In genomic region chr4:148052448-148052847, GRCh38 we compare ENCODE assay signal across 12 cellular contexts.
DNase-seq lines count a peak whose midpoint lies in the region; ATAC-seq and TF ChIP-seq lines count a peak whose summit lies in the region.
"Had no signal": no experiment of that assay in that cellular context is flagged by ENCODE, and none has a peak within 500 bp of the region (broad histone marks: within the 10 kb centered on the region; RNA-seq: fewer than 3 reads in every experiment).

No MANE protein-coding gene starts in this region.

- peak in 4 of 6 experiments; percentile 1 to 81 (median 77) for DNase-seq in stimulated activated naive CD4-positive, alpha-beta T cell (lab: John Stamatoyannopoulos, UW)
- DNase-seq in stimulated activated naive CD4-positive, alpha-beta T cell treated with Interleukin-2 at 50 U/mL for 16 hours (lab: John Stamatoyannopoulos, UW): no peak
- DNase-seq in WERI-Rb-1 (no peak), right atrium auricular region (ENCODE audit: low spot score) (no peak), ACHN (no peak), GM13977 (ENCODE audit: low spot score) (no peak), HK-2 (ENCODE audit: unreplicated experiment) (no peak)
- DNase-seq: activated B cell treated with CpG ODN at 0.5 μM for 24 hours, aorta, Caco-2 had no signal

- no peaks in the 10 kb centered on the region for H3K9me3 ChIP-seq in WERI-Rb-1 (ENCODE audit: severe bottlenecking)
- no peaks in the 10 kb centered on the region for H3K9me3 ChIP-seq in right atrium auricular region
- H3K9me3 ChIP-seq: Caco-2 had no signal

- TF ChIP-seq CTCF in WERI-Rb-1 (IDR thresholded peaks at IDR 0.05; ENCODE audit: low read depth, low read length) (no peak), right atrium auricular region (IDR thresholded peaks at IDR 0.05) (no peak), GM13977 (IDR thresholded peaks at IDR 0.05; ENCODE audit: extremely low read depth, insufficient read depth, missing control alignments) (no peak)

- ATAC-seq in HG02798 (IDR thresholded peaks at IDR 0.05; ENCODE audit: poor library complexity, unreplicated experiment): no peak
- ATAC-seq: sciatic nerve had no signal

- H3K4me1 ChIP-seq in right atrium auricular region: peaks cover 0 to 62% of the 10 kb centered on the region in 2 donors
- H3K4me1 ChIP-seq: Caco-2 had no signal

- H3K27me3 ChIP-seq in WERI-Rb-1 (ENCODE audit: insufficient read depth, low read depth, severe bottlenecking) (no peaks in the 10 kb centered on the region), right atrium auricular region (no peaks in the 10 kb centered on the region)

- in situ Hi-C loops in ACHN (cut with HindIII; ENCODE audit: low pct_ligation_motif_present, low pct_unique_long_range_greater_than_20kb, low sequenced_read_pairs) (no loop called here), GM13977 (cut with MboI; ENCODE audit: low pct_unique_long_range_greater_than_20kb, low sequenced_read_pairs, unreplicated experiment) (no loop called here)

- H3K36me3 ChIP-seq in WERI-Rb-1 (peaks cover 14% of the 10 kb centered on the region), right atrium auricular region (peaks cover 4% of the 10 kb centered on the region)

- H3K27ac ChIP-seq in WERI-Rb-1 (peak overlapping the region; percentile 21), right atrium auricular region (peak overlapping the region; percentile 58 to 71)

- H3K4me3 ChIP-seq in WERI-Rb-1 (ENCODE audit: low read depth, low read length) (no peak overlapping the region), right atrium auricular region (no peak overlapping the region)

Comparison
In these comparisons a context has a peak if more than half of its experiments do, and no peak if none do; other contexts are left out.
1. DNase-seq: peak in stimulated activated naive CD4-positive, alpha-beta T cell (4 of 6); none in stimulated activated naive CD4-positive, alpha-beta T cell treated with Interleukin-2 at 50 U/mL for 16 hours (single experiment), WERI-Rb-1 (single experiment), right atrium auricular region (single experiment), ACHN (single experiment), GM13977 (single experiment) and HK-2 (single experiment).